8 cellular contexts compared by ENCODE assay signal in the genomic region with DNA sequence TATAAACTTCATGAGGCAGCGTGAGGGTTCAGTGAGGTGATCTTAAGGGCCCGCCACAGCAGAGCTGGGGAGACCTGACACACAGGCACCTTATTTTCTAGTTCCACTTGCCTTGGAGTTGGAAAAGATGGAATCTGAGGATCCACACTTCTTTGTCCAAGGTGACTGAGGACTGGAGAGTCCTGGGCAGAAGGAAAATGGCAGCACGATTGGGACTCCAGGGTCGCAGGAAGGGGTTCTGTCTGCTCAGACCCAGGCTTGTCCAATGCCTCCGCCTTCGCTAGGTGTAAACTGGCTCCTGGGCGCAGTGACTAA. TPM values are rescaled to one million over a fixed set of nuclear protein-coding genes. Genes with fewer than 3 reads are reported as not detected.
DNase-seq lines count a peak whose midpoint lies in the region; ATAC-seq and TF ChIP-seq lines count a peak whose summit lies in the region.

No MANE protein-coding gene starts in this region.

- intact Hi-C loops in lower lobe of right lung (cut with DNase I): no loop called here
- intact Hi-C loops in transverse colon (cut with DNase I; ENCODE audit: low total_unique reads): no loop called here

- H3K4me3 Mint-ChIP-seq in activated naive CD4-positive, alpha-beta T cell treated with anti-CD3 and anti-CD28 coated beads, Interleukin-2, amount 10 ng/mL, durations not matched to agents 7 days and 5 days: peak overlapping the region; percentile 93

- peak overlapping the region; percentile 81 for H3K4me3 ChIP-seq in astrocyte of the spinal cord (ENCODE audit: low read depth, low read length)
- peak overlapping the region; percentile 94 for H3K4me3 ChIP-seq in lower lobe of right lung
- peak overlapping the region in 2 of 4 donors; percentile 84 to 86 for H3K4me3 ChIP-seq in transverse colon

- WGBS in transverse colon (ENCODE audit: low coverage in 1 of 2), 2 donors: 53% methylated on average over 7 of the region's 7 CpGs; no CpG with 5 or more reads in 1 of the 2 donors

- H3K4me1 Mint-ChIP-seq in activated naive CD4-positive, alpha-beta T cell treated with anti-CD3 and anti-CD28 coated beads, Interleukin-2, amount 10 ng/mL, durations not matched to agents 7 days and 5 days: peaks cover 24% of the 10 kb centered on the region

- H3K27me3 Mint-ChIP-seq in activated naive CD4-positive, alpha-beta T cell treated with anti-CD3 and anti-CD28 coated beads, Interleukin-2, amount 10 ng/mL, durations not matched to agents 7 days and 5 days: no peaks in the 10 kb centered on the region

- no peak for TF ChIP-seq POLR2A in transverse colon (IDR thresholded peaks at IDR 0.05)

- peak overlapping the region; percentile 90 for H3K27ac Mint-ChIP-seq in activated naive CD4-positive, alpha-beta T cell treated with anti-CD3 and anti-CD28 coated beads, Interleukin-2, amount 10 ng/mL, durations not matched to agents 7 days and 5 days

- H3K36me3 Mint-ChIP-seq in activated naive CD4-positive, alpha-beta T cell treated with anti-CD3 and anti-CD28 coated beads, Interleukin-2, amount 10 ng/mL, durations not matched to agents 7 days and 5 days: peaks cover 32% of the 10 kb centered on the region

- CTCF ChIA-PET in activated naive CD4-positive, alpha-beta T cell treated with anti-CD3 and anti-CD28 coated beads, Interleukin-2, amount 10 ng/mL, durations not matched to agents 7 days and 5 days (lab: Charles Lee): interaction anchor here (0.6 to 1.6 kb wide), 4 partner anchors 25 to 117 kb away, joined by 4 to 7 read pairs (median 4); no protein-coding TSS in a partner anchor

- H3K27me3 ChIP-seq in lower lobe of right lung (ENCODE audit: low read depth): no peaks in the 10 kb centered on the region
- no peaks in the 10 kb centered on the region for H3K27me3 ChIP-seq in transverse colon

- DNase-seq in activated naive CD4-positive, alpha-beta T cell treated with anti-CD3 and anti-CD28 coated beads, Interleukin-2, amount 10 ng/mL, durations not matched to agents 7 days and 5 days: no peak
- no peak for DNase-seq in activated naive CD4-positive, alpha-beta T cell (lab: John Stamatoyannopoulos, UW)
- DNase-seq in astrocyte of the spinal cord (ENCODE audit: low read depth, low spot score): no peak
- no peak for DNase-seq in lower lobe of right lung
- DNase-seq in transverse colon: no peak
- no peak for DNase-seq in medulla oblongata (ENCODE audit: extremely low spot score)
- DNase-seq in middle frontal gyrus (ENCODE audit: extremely low spot score, low spot score): no peak

- no peak for TF ChIP-seq EP300 in transverse colon (IDR thresholded peaks at IDR 0.05; ENCODE audit: low read depth)

- no peak for TF ChIP-seq CTCF in astrocyte of the spinal cord (IDR thresholded peaks at IDR 0.05; ENCODE audit: low read depth, low read length)
- no peak for TF ChIP-seq CTCF in lower lobe of right lung (IDR thresholded peaks at IDR 0.05)
- no peak for TF ChIP-seq CTCF in transverse colon (IDR thresholded peaks at IDR 0.05)

- no peaks in the 10 kb centered on the region for H3K9me3 ChIP-seq in lower lobe of right lung
- no peaks in the 10 kb centered on the region for H3K9me3 ChIP-seq in transverse colon

- in situ Hi-C loops in astrocyte of the spinal cord (cut with HindIII; ENCODE audit: low sequenced_read_pairs): no loop called here
- in situ Hi-C loops in transverse colon (cut with MboI; ENCODE audit: low pct_ligation_motif_present in 1 of 4, low pct_unique_long_range_greater_than_20kb in 1 of 4, low sequenced_read_pairs in 3 of 4): no loop called here

- H3K9me3 Mint-ChIP-seq in activated naive CD4-positive, alpha-beta T cell treated with anti-CD3 and anti-CD28 coated beads, Interleukin-2, amount 10 ng/mL, durations not matched to agents 7 days and 5 days: no peaks in the 10 kb centered on the region

- peak overlapping the region; percentile 99 for H3K27ac ChIP-seq in lower lobe of right lung
- peak overlapping the region; percentile 91 to 96 (median 94) for H3K27ac ChIP-seq in transverse colon

- ATAC-seq in lower lobe of right lung (no peak), GM18511 (IDR thresholded peaks at IDR 0.05; ENCODE audit: unreplicated experiment) (no peak)

- H3K36me3 ChIP-seq in lower lobe of right lung (peaks cover 52% of the 10 kb centered on the region), transverse colon (no peaks in the 10 kb centered on the region)

- H3K4me1 ChIP-seq in lower lobe of right lung (peaks cover 34% of the 10 kb centered on the region), transverse colon (peaks cover 14 to 40% (median 29%) of the 10 kb centered on the region in 4 donors)

RNA-seq across cellular contexts. Expression of a gene that starts 1.3 kb away (rescaled TPM):
- 49.8 TPM for total RNA-seq in lower lobe of right lung
- total RNA-seq in transverse colon: 100 to 1,000 TPM in 2 of 4 donors, 10 to 100 TPM in 2; 28.5 to 166 (median 124) TPM

RNA-seq across cellular contexts. Expression of a gene that starts 8.3 kb away (rescaled TPM):
- total RNA-seq in lower lobe of right lung (44.2 TPM), transverse colon (100 to 1,000 TPM in 1 of 4 donors, 10 to 100 TPM in 3; 23.1 to 110 (median 84.4) TPM)

RNA-seq across cellular contexts. Expression of a gene that starts 21.0 kb away (rescaled TPM):
- total RNA-seq in lower lobe of right lung (46.6 TPM), transverse colon (10 to 100 TPM; 36.7 to 40.6 (median 38.9) TPM)

RNA-seq across cellular contexts. Expression of a gene that starts 26.0 kb away (rescaled TPM):
- total RNA-seq in lower lobe of right lung: 39.3 TPM
- total RNA-seq in transverse colon: 10 to 100 TPM; 59.8 to 83.4 (median 60.7) TPM

RNA-seq across cellular contexts. Expression of a gene that starts 55.9 kb away (rescaled TPM):
- total RNA-seq in lower lobe of right lung (64.2 TPM), transverse colon (10 to 100 TPM in 3 of 4 donors, 1 to 10 TPM in 1; 9.6 to 39.3 (median 33.2) TPM)
